Comparison of ENCODE assay signal across 1 cellular context in the genomic region with DNA sequence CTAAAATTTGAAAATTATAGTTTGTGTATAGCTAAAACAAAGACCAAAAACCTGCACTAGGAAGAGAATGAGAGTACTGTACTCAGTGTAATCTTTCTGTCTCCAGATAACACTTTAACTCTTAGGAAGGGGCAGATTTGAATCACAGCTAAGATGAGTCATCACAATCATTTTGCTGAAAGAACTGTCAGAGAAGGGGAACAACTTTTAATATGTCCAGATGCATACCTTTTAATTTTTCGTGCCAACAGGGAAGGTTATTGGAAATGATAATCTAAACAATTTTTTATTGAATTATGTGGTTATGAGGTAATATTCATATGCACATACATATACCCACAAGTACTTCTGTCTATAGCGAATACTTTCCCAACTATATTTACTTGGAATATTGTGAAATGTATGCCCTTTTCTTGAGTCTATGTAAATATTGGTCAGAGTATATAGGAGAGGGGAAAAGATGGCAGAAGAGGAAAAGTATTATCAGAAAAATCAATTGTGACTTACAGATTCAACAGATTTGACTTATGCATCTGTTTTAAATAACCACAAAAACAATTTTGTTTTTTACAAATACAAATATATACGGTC.
TF ChIP-seq lines count a peak whose summit lies in the region.

No MANE protein-coding gene starts in this region.

TF ChIP-seq in GM12878, 131 proteins besides CTCF, POLR2A, EP300 and RAD21 (continued from another document):
- TF ChIP-seq, protein P1, sequence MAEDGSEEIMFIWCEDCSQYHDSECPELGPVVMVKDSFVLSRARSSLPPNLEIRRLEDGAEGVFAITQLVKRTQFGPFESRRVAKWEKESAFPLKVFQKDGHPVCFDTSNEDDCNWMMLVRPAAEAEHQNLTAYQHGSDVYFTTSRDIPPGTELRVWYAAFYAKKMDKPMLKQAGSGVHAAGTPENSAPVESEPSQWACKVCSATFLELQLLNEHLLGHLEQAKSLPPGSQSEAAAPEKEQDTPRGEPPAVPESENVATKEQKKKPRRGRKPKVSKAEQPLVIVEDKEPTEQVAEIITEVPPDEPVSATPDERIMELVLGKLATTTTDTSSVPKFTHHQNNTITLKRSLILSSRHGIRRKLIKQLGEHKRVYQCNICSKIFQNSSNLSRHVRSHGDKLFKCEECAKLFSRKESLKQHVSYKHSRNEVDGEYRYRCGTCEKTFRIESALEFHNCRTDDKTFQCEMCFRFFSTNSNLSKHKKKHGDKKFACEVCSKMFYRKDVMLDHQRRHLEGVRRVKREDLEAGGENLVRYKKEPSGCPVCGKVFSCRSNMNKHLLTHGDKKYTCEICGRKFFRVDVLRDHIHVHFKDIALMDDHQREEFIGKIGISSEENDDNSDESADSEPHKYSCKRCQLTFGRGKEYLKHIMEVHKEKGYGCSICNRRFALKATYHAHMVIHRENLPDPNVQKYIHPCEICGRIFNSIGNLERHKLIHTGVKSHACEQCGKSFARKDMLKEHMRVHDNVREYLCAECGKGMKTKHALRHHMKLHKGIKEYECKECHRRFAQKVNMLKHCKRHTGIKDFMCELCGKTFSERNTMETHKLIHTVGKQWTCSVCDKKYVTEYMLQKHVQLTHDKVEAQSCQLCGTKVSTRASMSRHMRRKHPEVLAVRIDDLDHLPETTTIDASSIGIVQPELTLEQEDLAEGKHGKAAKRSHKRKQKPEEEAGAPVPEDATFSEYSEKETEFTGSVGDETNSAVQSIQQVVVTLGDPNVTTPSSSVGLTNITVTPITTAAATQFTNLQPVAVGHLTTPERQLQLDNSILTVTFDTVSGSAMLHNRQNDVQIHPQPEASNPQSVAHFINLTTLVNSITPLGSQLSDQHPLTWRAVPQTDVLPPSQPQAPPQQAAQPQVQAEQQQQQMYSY (CRISPR knock-in tag; IDR thresholded peaks at IDR 0.05): no peak
- TF ChIP-seq NRF1 (conservative IDR thresholded peaks at IDR 0.05; ENCODE audit: low read depth, low read length) (no peak), IRF4 (IDR thresholded peaks at IDR 0.05; ENCODE audit: low read depth, low read length) (peak; percentile 46; the same call in 1 of the 2 replicates), NFIC (IDR thresholded peaks at IDR 0.05; ENCODE audit: low read depth, low read length) (peak; percentile 45; the same call in 1 of the 2 replicates), CEBPB (IDR thresholded peaks at IDR 0.05; ENCODE audit: borderline replicate concordance in 1 of 2, low read depth in 2 of 2, low read length in 2 of 2) (no peak), TARDBP (IDR thresholded peaks at IDR 0.05; ENCODE audit: borderline replicate concordance) (no peak), RELA (IDR thresholded peaks at IDR 0.05; ENCODE audit: borderline replicate concordance, partially characterized antibody) (no peak), IKZF1 (conservative IDR thresholded peaks at IDR 0.05) (0 out of 2 replicates have a peak, but pooled peaks have one; percentile 34)
- TF ChIP-seq, protein P2, sequence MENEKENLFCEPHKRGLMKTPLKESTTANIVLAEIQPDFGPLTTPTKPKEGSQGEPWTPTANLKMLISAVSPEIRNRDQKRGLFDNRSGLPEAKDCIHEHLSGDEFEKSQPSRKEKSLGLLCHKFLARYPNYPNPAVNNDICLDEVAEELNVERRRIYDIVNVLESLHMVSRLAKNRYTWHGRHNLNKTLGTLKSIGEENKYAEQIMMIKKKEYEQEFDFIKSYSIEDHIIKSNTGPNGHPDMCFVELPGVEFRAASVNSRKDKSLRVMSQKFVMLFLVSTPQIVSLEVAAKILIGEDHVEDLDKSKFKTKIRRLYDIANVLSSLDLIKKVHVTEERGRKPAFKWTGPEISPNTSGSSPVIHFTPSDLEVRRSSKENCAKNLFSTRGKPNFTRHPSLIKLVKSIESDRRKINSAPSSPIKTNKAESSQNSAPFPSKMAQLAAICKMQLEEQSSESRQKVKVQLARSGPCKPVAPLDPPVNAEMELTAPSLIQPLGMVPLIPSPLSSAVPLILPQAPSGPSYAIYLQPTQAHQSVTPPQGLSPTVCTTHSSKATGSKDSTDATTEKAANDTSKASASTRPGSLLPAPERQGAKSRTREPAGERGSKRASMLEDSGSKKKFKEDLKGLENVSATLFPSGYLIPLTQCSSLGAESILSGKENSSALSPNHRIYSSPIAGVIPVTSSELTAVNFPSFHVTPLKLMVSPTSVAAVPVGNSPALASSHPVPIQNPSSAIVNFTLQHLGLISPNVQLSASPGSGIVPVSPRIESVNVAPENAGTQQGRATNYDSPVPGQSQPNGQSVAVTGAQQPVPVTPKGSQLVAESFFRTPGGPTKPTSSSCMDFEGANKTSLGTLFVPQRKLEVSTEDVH (IDR thresholded peaks at IDR 0.05; ENCODE audit: low read depth, partially characterized antibody): no peak
- TF ChIP-seq, protein P3, sequence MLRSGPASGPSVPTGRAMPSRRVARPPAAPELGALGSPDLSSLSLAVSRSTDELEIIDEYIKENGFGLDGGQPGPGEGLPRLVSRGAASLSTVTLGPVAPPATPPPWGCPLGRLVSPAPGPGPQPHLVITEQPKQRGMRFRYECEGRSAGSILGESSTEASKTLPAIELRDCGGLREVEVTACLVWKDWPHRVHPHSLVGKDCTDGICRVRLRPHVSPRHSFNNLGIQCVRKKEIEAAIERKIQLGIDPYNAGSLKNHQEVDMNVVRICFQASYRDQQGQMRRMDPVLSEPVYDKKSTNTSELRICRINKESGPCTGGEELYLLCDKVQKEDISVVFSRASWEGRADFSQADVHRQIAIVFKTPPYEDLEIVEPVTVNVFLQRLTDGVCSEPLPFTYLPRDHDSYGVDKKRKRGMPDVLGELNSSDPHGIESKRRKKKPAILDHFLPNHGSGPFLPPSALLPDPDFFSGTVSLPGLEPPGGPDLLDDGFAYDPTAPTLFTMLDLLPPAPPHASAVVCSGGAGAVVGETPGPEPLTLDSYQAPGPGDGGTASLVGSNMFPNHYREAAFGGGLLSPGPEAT (IDR thresholded peaks at IDR 0.05; ENCODE audit: low read depth): no peak; the same call in 1 of the 2 replicates
